In genomic region chr11:34439521-34440258, GRCh38 we compare ENCODE assay signal across 8 cellular contexts. TPM values are rescaled to one million over a fixed set of nuclear protein-coding genes. Genes with fewer than 3 reads are reported as not detected.
DNase-seq lines count a peak whose midpoint lies in the region; ATAC-seq, FAIRE-seq and TF ChIP-seq lines count a peak whose summit lies in the region.

No MANE protein-coding gene starts in this region.

- no peak for TF ChIP-seq POLR2A in GM12892 (IDR thresholded peaks at IDR 0.05; ENCODE audit: low read depth, low read length)
- TF ChIP-seq POLR2A in Peyer's patch (IDR thresholded peaks at IDR 0.05), result peak in 1 of 2 donors; percentile 29
- TF ChIP-seq POLR2A in erythroblast (IDR thresholded peaks at IDR 0.05; ENCODE audit: low read length), result no peak

- ATAC-seq in GM21423 (IDR thresholded peaks at IDR 0.05; ENCODE audit: unreplicated experiment), result no peak

- H3K27me3 ChIP-seq in Peyer's patch, result no peaks in the 10 kb centered on the region

- TF ChIP-seq CTCF in Peyer's patch (IDR thresholded peaks at IDR 0.05), result no peak

- DNase-seq in GM12892 (ENCODE audit: insufficient read length) (no peak), Peyer's patch (peak in 2 of 3 donors; percentile 52 to 63), erythroblast (lab: John Stamatoyannopoulos, UW) (peak; percentile 68 to 71), retina (peak; percentile 12), C1 segment of cervical spinal cord (lab: John Stamatoyannopoulos, UW) (no peak), NCI-H226 (no peak)
- no peak for DNase-seq in activated CD8-positive, alpha-beta memory T cell treated with anti-CD3 and anti-CD28 coated beads, Interleukin-2, amount 50 U/mL, for 48 hours

- H3K4me3 ChIP-seq in Peyer's patch, result peak overlapping the region; percentile 53 to 92 (median 88)

- H3K27ac ChIP-seq in Peyer's patch, result peak overlapping the region; percentile 87 to 97 (median 91)

- H3K4me1 ChIP-seq in Peyer's patch, result peaks cover 0 to 16% (median 7%) of the 10 kb centered on the region in 4 donors

- FAIRE-seq in GM12892 (lab: Jason Lieb, UNC), result peak; percentile 74

- H3K9me3 ChIP-seq in Peyer's patch, result no peaks in the 10 kb centered on the region

- no peaks in the 10 kb centered on the region for H3K36me3 ChIP-seq in Peyer's patch

RNA-seq across cellular contexts. Expression of gene CAT, which starts 1.0 kb away (rescaled TPM):
- 33.3 TPM for polyA plus RNA-seq in GM12892 (2012; ENCODE audit: missing spikeins)
- total RNA-seq in Peyer's patch, result 100 to 1,000 TPM in 3 of 4 donors, 10 to 100 TPM in 1; 81.0 to 271 (median 133) TPM

Comparison
In these comparisons a context has a peak if more than half of its experiments do, and no peak if none do; other contexts are left out.
1. DNase-seq: peak in Peyer's patch (2 of 3), erythroblast (2 of 2) and retina (single experiment); none in GM12892 (single experiment), C1 segment of cervical spinal cord (0 of 14), activated CD8-positive, alpha-beta memory T cell treated with anti-CD3 and anti-CD28 coated beads, Interleukin-2, amount 50 U/mL, for 48 hours (single experiment) and NCI-H226 (single experiment).